In genomic region chr1:215744419-215744818, GRCh38 we compare ENCODE assay signal across 17 cellular contexts.
"Had no signal": no experiment of that assay in that cellular context is flagged by ENCODE, and none has a peak within 500 bp of the region (broad histone marks: within the 10 kb centered on the region; RNA-seq: fewer than 3 reads in every experiment).

No MANE protein-coding gene starts in this region.

- H3K27ac Mint-ChIP-seq: activated CD8-positive, alpha-beta memory T cell treated with anti-CD3 and anti-CD28 coated beads, Interleukin-2, amount 10 ng/mL, durations not matched to agents 7 days and 5 days; activated naive CD8-positive, alpha-beta T cell; activated T-cell treated with anti-CD3 and anti-CD28 coated beads, Interleukin-2, amount 50 U/mL, for 24 hours; memory B cell; stimulated activated naive CD8-positive, alpha-beta T cell treated with anti-CD3 and anti-CD28 coated beads, Interleukin-15, Interleukin-2, amounts not matched to agents 100 ng/mL and 50 ng/mL, for 24 hours had no signal

- H3K4me3 ChIP-seq: esophagus squamous epithelium, heart left ventricle, left ventricle myocardium inferior, pancreas, upper lobe of right lung had no signal

- H3K27me3 ChIP-seq: esophagus squamous epithelium, heart left ventricle, pancreas, upper lobe of right lung had no signal

- H3K4me3 Mint-ChIP-seq: activated CD8-positive, alpha-beta memory T cell treated with anti-CD3 and anti-CD28 coated beads, Interleukin-2, amount 10 ng/mL, durations not matched to agents 7 days and 5 days; activated naive CD8-positive, alpha-beta T cell; activated T-cell treated with anti-CD3 and anti-CD28 coated beads, Interleukin-2, amount 50 U/mL, for 24 hours; memory B cell; neural crest cell; stimulated activated naive CD8-positive, alpha-beta T cell treated with anti-CD3 and anti-CD28 coated beads, Interleukin-15, Interleukin-2, amounts not matched to agents 100 ng/mL and 50 ng/mL, for 24 hours had no signal

- H3K27ac ChIP-seq: esophagus squamous epithelium, heart left ventricle, left ventricle myocardium inferior, pancreas, upper lobe of right lung had no signal

- H3K9me3 ChIP-seq: esophagus squamous epithelium, heart left ventricle, left ventricle myocardium inferior, pancreas, upper lobe of right lung had no signal

- H3K9me3 Mint-ChIP-seq: activated T-cell treated with anti-CD3 and anti-CD28 coated beads, Interleukin-2, amount 50 U/mL, for 24 hours; neural crest cell had no signal

- H3K36me3 ChIP-seq: esophagus squamous epithelium, heart left ventricle, left ventricle myocardium inferior, pancreas, upper lobe of right lung had no signal

- H3K36me3 Mint-ChIP-seq: activated CD8-positive, alpha-beta memory T cell treated with anti-CD3 and anti-CD28 coated beads, Interleukin-2, amount 10 ng/mL, durations not matched to agents 7 days and 5 days; activated naive CD8-positive, alpha-beta T cell; memory B cell had no signal

- H3K27me3 Mint-ChIP-seq: activated CD8-positive, alpha-beta memory T cell treated with anti-CD3 and anti-CD28 coated beads, Interleukin-2, amount 10 ng/mL, durations not matched to agents 7 days and 5 days; activated T-cell treated with anti-CD3 and anti-CD28 coated beads, Interleukin-2, amount 50 U/mL, for 24 hours; memory B cell; stimulated activated naive CD8-positive, alpha-beta T cell treated with anti-CD3 and anti-CD28 coated beads, Interleukin-15, Interleukin-2, amounts not matched to agents 100 ng/mL and 50 ng/mL, for 24 hours had no signal

- ATAC-seq: activated CD4-positive, CD25-positive, alpha-beta regulatory T cell treated with anti-CD3 and anti-CD28 coated beads, Interleukin-2, amount 50 U/mL, for 24 hours; activated CD8-positive, alpha-beta memory T cell treated with anti-CD3 and anti-CD28 coated beads, Interleukin-2, amount 10 ng/mL, durations not matched to agents 7 days and 5 days; heart left ventricle; pancreas; upper lobe of right lung had no signal

- H3K4me1 Mint-ChIP-seq: activated CD8-positive, alpha-beta memory T cell treated with anti-CD3 and anti-CD28 coated beads, Interleukin-2, amount 10 ng/mL, durations not matched to agents 7 days and 5 days; memory B cell; neural crest cell had no signal

- H3K4me1 ChIP-seq: esophagus squamous epithelium, heart left ventricle, left ventricle myocardium inferior, pancreas, upper lobe of right lung had no signal

- DNase-seq: activated CD4-positive, alpha-beta T cell treated with anti-CD3 and anti-CD28 coated beads, Interleukin-2, amount 50 U/mL, for 4 hours; activated CD8-positive, alpha-beta memory T cell treated with anti-CD3 and anti-CD28 coated beads, Interleukin-2, amount 10 ng/mL, durations not matched to agents 7 days and 5 days; activated gamma-delta T cell; activated T-cell treated with anti-CD3 and anti-CD28 coated beads, Interleukin-2, amount 50 U/mL, for 24 hours; anterior cingulate cortex; esophagus squamous epithelium; heart left ventricle; left ventricle myocardium inferior; pancreas; stimulated activated CD4-positive, alpha-beta T cell treated with anti-CD3 and anti-CD28 coated beads, Interleukin-15, amount 100 ng/mL, for 24 hours; stimulated activated CD4-positive, alpha-beta T cell treated with anti-CD3 and anti-CD28 coated beads, Interleukin-4, amount 100 ng/mL, for 24 hours; upper lobe of right lung had no signal
